8 cellular contexts compared by ENCODE assay signal in genomic region chr5:172283862-172284274, GRCh38. TPM values are rescaled to one million over a fixed set of nuclear protein-coding genes. Genes with fewer than 3 reads are reported as not detected.
DNase-seq lines count a peak whose midpoint lies in the region; ATAC-seq and TF ChIP-seq lines count a peak whose summit lies in the region.

No MANE protein-coding gene starts in this region.

- peaks cover 19% of the 10 kb centered on the region for H3K4me1 Mint-ChIP-seq in activated naive CD4-positive, alpha-beta T cell treated with anti-CD3 and anti-CD28 coated beads for 36 hours (ENCODE audit: low read depth)

- H3K36me3 ChIP-seq in HUES6 (ENCODE audit: control insufficient read depth, insufficient read depth, low read length) (0 out of 2 replicates have a peak, but pooled peaks cover 3% of the 10 kb centered on the region), RWPE2 (ENCODE audit: low read depth) (peaks cover 6% of the 10 kb centered on the region; the same call in 1 of the 2 replicates), thymus (ENCODE audit: control insufficient read depth, insufficient read depth) (no peaks in the 10 kb centered on the region)

- under 1% methylated on average over 55 of the region's 55 CpGs for WGBS in thymus

- peak overlapping the region; percentile 61; the same call in 1 of the 2 replicates for H3K27ac ChIP-seq in HUES6 (ENCODE audit: low read depth, low read length)
- peak overlapping the region; percentile 71 for H3K27ac ChIP-seq in RWPE2 (ENCODE audit: poor library complexity, severe bottlenecking)
- H3K27ac ChIP-seq in thymus (ENCODE audit: low read depth), result peak overlapping the region; percentile 78

- no peaks in the 10 kb centered on the region for H3K27me3 Mint-ChIP-seq in activated naive CD4-positive, alpha-beta T cell treated with anti-CD3 and anti-CD28 coated beads for 36 hours (ENCODE audit: low read depth)

- TF ChIP-seq CTCF in RWPE2 (IDR thresholded peaks at IDR 0.05; ENCODE audit: poor library complexity, severe bottlenecking) (peak; percentile 4), omental fat pad (IDR thresholded peaks at IDR 0.05) (no peak)

- intact Hi-C loops in activated naive CD4-positive, alpha-beta T cell treated with anti-CD3 and anti-CD28 coated beads for 36 hours (cut with micrococcal nuclease), result loop anchor here (1.0 to 10.0 kb wide), 9 partner anchors 9 to 897 kb away; partner anchors contain the start of genes FBXW11, FGF18, NPM1 and STK10

- H3K9me3 Mint-ChIP-seq in activated naive CD4-positive, alpha-beta T cell treated with anti-CD3 and anti-CD28 coated beads for 36 hours, result no peaks in the 10 kb centered on the region

- peak overlapping the region; percentile 76 for H3K4me3 Mint-ChIP-seq in activated naive CD4-positive, alpha-beta T cell treated with anti-CD3 and anti-CD28 coated beads for 36 hours

- H3K27ac Mint-ChIP-seq in activated naive CD4-positive, alpha-beta T cell treated with anti-CD3 and anti-CD28 coated beads for 36 hours, result no peak overlapping the region

- DNase-seq in EH (ENCODE audit: low read depth) (peak; percentile 81), RWPE2 (ENCODE audit: low spot score) (peak; percentile 83), globus pallidus (ENCODE audit: low spot score) (peak; percentile 86), omental fat pad (ENCODE audit: low spot score) (peak; percentile 41)
- peak; percentile 71 for DNase-seq in activated naive CD4-positive, alpha-beta T cell treated with anti-CD3 and anti-CD28 coated beads for 36 hours

- H3K4me1 ChIP-seq in HUES6 (ENCODE audit: control insufficient read depth, insufficient read depth, low read length), result peaks cover 24% of the 10 kb centered on the region
- peaks cover 15% of the 10 kb centered on the region for H3K4me1 ChIP-seq in RWPE2 (ENCODE audit: insufficient read depth, poor library complexity, severe bottlenecking)
- H3K4me1 ChIP-seq in thymus (ENCODE audit: control insufficient read depth, insufficient read depth, low read length), result peaks cover 3% of the 10 kb centered on the region

- CTCF ChIA-PET in activated naive CD4-positive, alpha-beta T cell treated with anti-CD3 and anti-CD28 coated beads for 36 hours (lab: Charles Lee), result interaction anchor here (0.6 to 3.3 kb wide), 4 partner anchors 16 to 277 kb away, joined by 3 to 20 read pairs (median 4); partner anchors contain the start of genes FBXW11 and STK10

- peak; percentile 83 for ATAC-seq in GM21515 (IDR thresholded peaks at IDR 0.05; ENCODE audit: unreplicated experiment)
- peak; percentile 71 for ATAC-seq in RWPE2 (ENCODE audit: low read depth)
- ATAC-seq in omental fat pad (ENCODE audit: low FRiP score), result peak; percentile 94

- no peaks in the 10 kb centered on the region for H3K36me3 Mint-ChIP-seq in activated naive CD4-positive, alpha-beta T cell treated with anti-CD3 and anti-CD28 coated beads for 36 hours (ENCODE audit: low read depth)

- H3K9ac ChIP-seq in HUES6 (ENCODE audit: low read length), result peak overlapping the region; percentile 86

- no peaks in the 10 kb centered on the region for H3K27me3 ChIP-seq in HUES6 (ENCODE audit: control insufficient read depth, insufficient read depth, low read length)
- H3K27me3 ChIP-seq in RWPE2 (ENCODE audit: insufficient read depth, poor library complexity, severe bottlenecking), result no peaks in the 10 kb centered on the region
- peaks cover 2% of the 10 kb centered on the region for H3K27me3 ChIP-seq in thymus (ENCODE audit: control insufficient read depth, insufficient read depth)

- H3K4me3 ChIP-seq in HUES6 (ENCODE audit: low read depth, low read length), result peak overlapping the region; percentile 91
- peak overlapping the region; percentile 97 for H3K4me3 ChIP-seq in RWPE2 (ENCODE audit: severe bottlenecking)
- H3K4me3 ChIP-seq in thymus (ENCODE audit: low read length), result peak overlapping the region; percentile 91

- H3K9me3 ChIP-seq in HUES6 (ENCODE audit: control insufficient read depth, insufficient read depth, low read depth, low read length) (no peaks in the 10 kb centered on the region), RWPE2 (ENCODE audit: severe bottlenecking) (no peaks in the 10 kb centered on the region), thymus (ENCODE audit: control insufficient read depth) (no peaks in the 10 kb centered on the region)

RNA-seq across cellular contexts. Expression of gene UBTD2, which starts 0.3 kb away (rescaled TPM):
- 1 to 10 TPM; 2.3 to 2.6 TPM for total RNA-seq in activated naive CD4-positive, alpha-beta T cell treated with anti-CD3 and anti-CD28 coated beads for 36 hours
- total RNA-seq in omental fat pad, result 10 to 100 TPM; 14.5 to 22.1 (median 16.2) TPM
- polyA plus RNA-seq in thymus, result 17.8 TPM

Comparison
In these comparisons a context has a peak if more than half of its experiments do, and no peak if none do; other contexts are left out.
1. Peak in every context shown above with its lines: DNase-seq, ATAC-seq, H3K4me3 ChIP-seq and H3K27ac ChIP-seq.
2. RNA of gene UBTD2, which starts 0.3 kb away (total RNA-seq): 14.5 to 22.1 TPM in omental fat pad; 2.3 to 2.6 TPM in activated naive CD4-positive, alpha-beta T cell treated with anti-CD3 and anti-CD28 coated beads for 36 hours; every median in the first group is over 4 times any median in the second.